In the genomic region with DNA sequence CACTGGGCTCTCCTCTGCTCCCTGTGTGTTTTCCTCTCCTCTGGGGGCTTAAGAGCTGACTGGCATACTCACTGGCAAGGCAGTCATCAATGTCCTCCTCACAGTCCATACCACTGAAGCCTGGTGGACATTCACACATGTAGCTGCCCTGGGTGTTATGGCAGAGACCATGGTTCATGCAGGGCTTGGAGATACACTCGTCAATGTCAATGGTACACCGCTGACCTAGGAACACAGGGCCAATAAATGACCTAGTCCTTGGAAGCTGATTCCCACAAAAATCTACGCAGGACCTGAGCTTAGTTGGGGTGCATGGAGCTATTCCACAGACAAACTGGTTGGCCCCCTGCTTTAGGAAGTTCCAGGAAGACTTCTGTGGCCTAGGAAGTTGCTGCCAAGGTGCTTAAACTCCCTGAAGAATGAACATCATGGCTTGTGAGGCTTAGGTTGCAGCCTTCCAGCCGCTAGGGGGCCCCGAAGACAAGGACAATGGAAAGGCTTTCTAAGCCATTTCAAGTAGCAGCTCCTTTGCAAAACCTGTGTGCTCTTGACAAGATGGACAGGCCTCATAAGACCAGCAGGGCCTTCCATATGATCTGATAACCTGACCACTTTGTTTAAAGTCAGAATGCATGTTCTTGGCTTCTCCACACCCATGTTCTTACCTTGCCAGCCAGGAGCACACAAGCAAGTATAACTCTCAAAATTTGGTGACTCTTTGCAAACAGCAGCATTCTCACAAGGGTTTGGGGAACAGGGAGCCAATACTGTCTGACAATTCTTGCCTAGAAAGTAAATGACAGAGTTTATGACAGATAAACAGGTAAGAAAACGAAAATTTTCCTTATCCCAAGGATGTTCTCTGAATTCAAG, we compare ENCODE assay signal across 8 cellular contexts. TPM values are rescaled to one million over a fixed set of nuclear protein-coding genes. Genes with fewer than 3 reads are reported as not detected.
A peak's percentile ranks its signal among the peaks of the same experiment; 100 is the strongest.
DNase-seq lines count a peak whose midpoint lies in the region; ATAC-seq and TF ChIP-seq lines count a peak whose summit lies in the region.

No MANE protein-coding gene starts in this region.

- H3K4me1 ChIP-seq in suprapubic skin, result no peaks in the 10 kb centered on the region

- no peak for TF ChIP-seq EP300 in suprapubic skin (IDR thresholded peaks at IDR 0.05)

- TF ChIP-seq POLR2A in suprapubic skin (IDR thresholded peaks at IDR 0.05), result no peak

- no peak overlapping the region for H3K27ac Mint-ChIP-seq in activated T-helper 1 cell treated with anti-CD3 and anti-CD28 coated beads, Interleukin-12 subunit alpha, Interleukin-12 subunit beta, Interleukin-2, Interleukin-4 antibody, amounts not matched to agents 30 ng/mL and 10 ng/mL and 1 ng/mL, durations not matched to agents 14 hours and 24 hours and 36 hours

- TF ChIP-seq CTCF in foreskin fibroblast (IDR thresholded peaks at IDR 0.05; ENCODE audit: low read depth, low read length), result peak; percentile 94
- TF ChIP-seq CTCF in omental fat pad (IDR thresholded peaks at IDR 0.05), result peak in 1 of 3 donors; percentile 21
- peak; percentile 56 to 69 for TF ChIP-seq CTCF in suprapubic skin (IDR thresholded peaks at IDR 0.05)

- DNase-seq in AML-193 (lab: John Stamatoyannopoulos, UW) (peak; percentile 65 to 66), LoVo (ENCODE audit: low spot score) (peak; percentile 51), RPMI8226 (peak; percentile 81), foreskin fibroblast (peak; percentile 71 to 91), omental fat pad (ENCODE audit: low spot score) (peak; percentile 81), suprapubic skin (ENCODE audit: low spot score in 2 of 2) (peak; percentile 81 to 88)
- DNase-seq in activated T-helper 1 cell treated with anti-CD3 and anti-CD28 coated beads, Interleukin-12 subunit alpha, Interleukin-12 subunit beta, Interleukin-2, Interleukin-4 antibody, amounts not matched to agents 30 ng/mL and 10 ng/mL and 1 ng/mL, durations not matched to agents 14 hours and 24 hours and 36 hours (ENCODE audit: low spot score), result peak; percentile 54

- H3K27ac ChIP-seq in suprapubic skin, result no peak overlapping the region

- no peaks in the 10 kb centered on the region for H3K9me3 ChIP-seq in suprapubic skin

- no peak overlapping the region for H3K4me3 ChIP-seq in foreskin fibroblast (ENCODE audit: low read depth in 1 of 2, low read length in 2 of 2)
- H3K4me3 ChIP-seq in suprapubic skin, result no peak overlapping the region

- intact Hi-C loops in activated T-helper 1 cell treated with anti-CD3 and anti-CD28 coated beads, Interleukin-12 subunit alpha, Interleukin-12 subunit beta, Interleukin-2, Interleukin-4 antibody, amounts not matched to agents 30 ng/mL and 10 ng/mL and 1 ng/mL, durations not matched to agents 14 hours and 24 hours and 36 hours (cut with micrococcal nuclease), result loop anchor here (2.0 kb wide), 2 partner anchors 20 to 198 kb away; no protein-coding TSS in a partner anchor

- no peaks in the 10 kb centered on the region for H3K9me3 Mint-ChIP-seq in activated T-helper 1 cell treated with anti-CD3 and anti-CD28 coated beads, Interleukin-12 subunit alpha, Interleukin-12 subunit beta, Interleukin-2, Interleukin-4 antibody, amounts not matched to agents 30 ng/mL and 10 ng/mL and 1 ng/mL, durations not matched to agents 14 hours and 24 hours and 36 hours

- no peak overlapping the region for H3K4me3 Mint-ChIP-seq in activated T-helper 1 cell treated with anti-CD3 and anti-CD28 coated beads, Interleukin-12 subunit alpha, Interleukin-12 subunit beta, Interleukin-2, Interleukin-4 antibody, amounts not matched to agents 30 ng/mL and 10 ng/mL and 1 ng/mL, durations not matched to agents 14 hours and 24 hours and 36 hours

- H3K36me3 Mint-ChIP-seq in activated T-helper 1 cell treated with anti-CD3 and anti-CD28 coated beads, Interleukin-12 subunit alpha, Interleukin-12 subunit beta, Interleukin-2, Interleukin-4 antibody, amounts not matched to agents 30 ng/mL and 10 ng/mL and 1 ng/mL, durations not matched to agents 14 hours and 24 hours and 36 hours (ENCODE audit: low read depth), result peaks cover 34% of the 10 kb centered on the region

- peaks cover 60% of the 10 kb centered on the region for H3K36me3 ChIP-seq in suprapubic skin

- 49% methylated on average over 6 of the region's 6 CpGs for WGBS in suprapubic skin

- peaks cover 14% of the 10 kb centered on the region for H3K4me1 Mint-ChIP-seq in activated T-helper 1 cell treated with anti-CD3 and anti-CD28 coated beads, Interleukin-12 subunit alpha, Interleukin-12 subunit beta, Interleukin-2, Interleukin-4 antibody, amounts not matched to agents 30 ng/mL and 10 ng/mL and 1 ng/mL, durations not matched to agents 14 hours and 24 hours and 36 hours (ENCODE audit: low read depth)

- H3K27me3 ChIP-seq in suprapubic skin, result no peaks in the 10 kb centered on the region

- H3K27me3 Mint-ChIP-seq in activated T-helper 1 cell treated with anti-CD3 and anti-CD28 coated beads, Interleukin-12 subunit alpha, Interleukin-12 subunit beta, Interleukin-2, Interleukin-4 antibody, amounts not matched to agents 30 ng/mL and 10 ng/mL and 1 ng/mL, durations not matched to agents 14 hours and 24 hours and 36 hours (ENCODE audit: insufficient read depth), result no peaks in the 10 kb centered on the region

- ATAC-seq in GM19372 (IDR thresholded peaks at IDR 0.05; ENCODE audit: low read depth, unreplicated experiment), result peak; percentile 57
- peak; percentile 62 for ATAC-seq in omental fat pad (ENCODE audit: low FRiP score)

RNA-seq across cellular contexts. Expression of a gene that starts 52.3 kb away (rescaled TPM):
- not detected in 2 replicates for total RNA-seq in activated T-helper 1 cell treated with anti-CD3 and anti-CD28 coated beads, Interleukin-12 subunit alpha, Interleukin-12 subunit beta, Interleukin-2, Interleukin-4 antibody, amounts not matched to agents 30 ng/mL and 10 ng/mL and 1 ng/mL, durations not matched to agents 14 hours and 24 hours and 36 hours
- total RNA-seq in omental fat pad (not detected), suprapubic skin (not detected)
